Comparison of ENCODE assay signal across 8 cellular contexts in the genomic region with DNA sequence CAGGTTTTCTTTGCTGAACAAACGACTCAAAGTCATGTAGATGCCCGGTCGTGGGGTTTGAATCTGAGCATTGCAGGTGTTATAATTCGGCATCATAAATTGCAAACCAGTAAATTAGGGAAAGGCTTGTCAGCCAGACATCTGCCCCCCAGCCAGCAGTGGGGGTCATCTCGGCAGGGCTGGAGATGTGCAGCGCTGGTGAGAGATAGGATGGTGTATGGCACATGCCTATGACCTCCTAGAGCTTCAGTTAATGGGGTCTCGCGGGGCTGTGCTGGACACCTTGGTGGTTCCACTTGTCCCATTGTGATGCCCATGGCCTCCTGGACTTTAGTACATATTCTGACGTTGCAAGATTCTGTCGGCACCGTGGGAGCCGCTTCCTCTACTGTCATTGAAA.
DNase-seq lines count a peak whose midpoint lies in the region; TF ChIP-seq lines count a peak whose summit lies in the region.
"Not testable (repeated sequence)": the region's sequence is repeated elsewhere in the genome, so short reads cannot be mapped to it uniquely, and the experiment has no call there.

No MANE protein-coding gene starts in this region.

- DNase-seq in CD8-positive, alpha-beta memory T cell: peak in 3 of 5 donors; percentile 14 to 50 (median 32)
- DNase-seq in NB4 (ENCODE audit: low read depth) (peak; percentile 22), astrocyte of the hippocampus (ENCODE audit: low read depth, low spot score) (peak; percentile 5), fibroblast of gingiva (ENCODE audit: low read depth) (peak; percentile 0), left kidney (ENCODE audit: low read depth, low spot score) (peak; percentile 18), ovary (peak; percentile 22 to 66 (median 56)), thyroid gland (peak; percentile 2 to 5)
- peak; percentile 9 for DNase-seq in activated CD4-positive, alpha-beta T cell treated with anti-CD3 and anti-CD28 coated beads, Interleukin-2, amount 50 U/mL, for 1 hour

- TF ChIP-seq POLR2A in NB4 (IDR thresholded peaks at IDR 0.05; ENCODE audit: extremely low read depth, insufficient read length); ovary (IDR thresholded peaks at IDR 0.05); thyroid gland (IDR thresholded peaks at IDR 0.05): not testable (repeated sequence)

- peak overlapping the region in 1 of 7 donors; percentile 37 for H3K4me3 Mint-ChIP-seq in CD8-positive, alpha-beta memory T cell

- H3K4me3 ChIP-seq in CD8-positive, alpha-beta memory T cell (ENCODE audit: low read length); NB4 (ENCODE audit: low read depth, low read length); ovary; thyroid gland (replicated peaks in 1 of 3): not testable (repeated sequence)

- WGBS in ovary, 3 donors: 21 to 30% (median 24%) methylated on average over 12 of the region's 12 CpGs
- WGBS in thyroid gland, 2 donors: 28 to 31% methylated on average over 12 of the region's 12 CpGs

- CTCF ChIA-PET in CD8-positive, alpha-beta memory T cell (lab: Charles Lee): interaction anchor here (4.8 kb wide), 1 partner anchor 10 kb away, joined by 43 read pairs; no protein-coding TSS in a partner anchor

- POLR2A ChIA-PET in CD8-positive, alpha-beta memory T cell (lab: Charles Lee): not testable (repeated sequence)

- not testable (repeated sequence) for H3K9me3 Mint-ChIP-seq in CD8-positive, alpha-beta memory T cell

- not testable (repeated sequence) for H3K4me1 ChIP-seq in CD8-positive, alpha-beta memory T cell (ENCODE audit: insufficient read depth, low read length); ovary (ENCODE audit: insufficient read depth); thyroid gland

- H3K27me3 ChIP-seq in CD8-positive, alpha-beta memory T cell (ENCODE audit: insufficient read depth, low read length, poor library complexity, severe bottlenecking); ovary; thyroid gland: not testable (repeated sequence)

- not testable (repeated sequence) for TF ChIP-seq CTCF in NB4 (IDR thresholded peaks at IDR 0.05; ENCODE audit: low read depth, low read length); ovary (IDR thresholded peaks at IDR 0.05)
- TF ChIP-seq CTCF in thyroid gland (IDR thresholded peaks at IDR 0.05): peak in 1 of 6 experiments; percentile 24

- H3K27ac ChIP-seq in CD8-positive, alpha-beta memory T cell (ENCODE audit: low read depth, low read length); ovary; thyroid gland: not testable (repeated sequence)

- not testable (repeated sequence) for H3K36me3 ChIP-seq in CD8-positive, alpha-beta memory T cell (ENCODE audit: insufficient read depth, low read length); ovary; thyroid gland

- not testable (repeated sequence) for TF ChIP-seq EP300 in ovary (IDR thresholded peaks at IDR 0.05)

- intact Hi-C loops in ovary (cut with DNase I); thyroid gland (cut with DNase I): not testable (repeated sequence)

- H3K27me3 Mint-ChIP-seq in CD8-positive, alpha-beta memory T cell: not testable (repeated sequence)

- H3K27ac Mint-ChIP-seq in CD8-positive, alpha-beta memory T cell: peak overlapping the region in 3 of 8 donors; percentile 40 to 72 (median 50)

- H3K36me3 Mint-ChIP-seq in CD8-positive, alpha-beta memory T cell: not testable (repeated sequence)

- H3K4me1 Mint-ChIP-seq in CD8-positive, alpha-beta memory T cell: not testable (repeated sequence)

- not testable (repeated sequence) for H3K9me3 ChIP-seq in CD8-positive, alpha-beta memory T cell (ENCODE audit: low read length); ovary; thyroid gland

Comparison
In these comparisons a context has a peak if more than half of its experiments do, and no peak if none do; other contexts are left out.
1. DNase-seq: peak in every context shown above with its lines; median percentile 56 in ovary; 32 in CD8-positive, alpha-beta memory T cell; 22 in NB4; 18 in left kidney; 9 in activated CD4-positive, alpha-beta T cell treated with anti-CD3 and anti-CD28 coated beads, Interleukin-2, amount 50 U/mL, for 1 hour; 5 in astrocyte of the hippocampus; 4 in thyroid gland; 0 in fibroblast of gingiva.